12 cellular contexts compared by ENCODE assay signal in the genomic region with DNA sequence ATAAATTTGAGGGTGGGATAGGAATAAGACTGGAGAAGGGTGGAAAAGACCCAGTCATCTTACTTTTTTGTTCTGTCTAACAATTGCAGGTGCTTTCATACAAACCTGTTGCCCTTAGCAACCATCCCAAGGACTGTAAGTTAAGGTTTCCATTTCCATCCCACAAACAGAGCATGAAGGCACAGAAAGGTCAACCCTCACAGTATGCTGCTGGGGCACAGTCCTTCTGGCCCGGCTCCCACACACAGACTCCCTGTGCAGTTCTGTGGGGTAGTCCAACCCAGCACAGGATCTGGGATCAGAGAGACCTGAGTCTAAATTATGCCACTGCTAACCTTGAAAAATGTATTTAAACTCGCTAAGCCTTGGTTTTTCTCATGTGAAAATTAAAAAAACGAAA. TPM values are rescaled to one million over a fixed set of nuclear protein-coding genes. Genes with fewer than 3 reads are reported as not detected.
DNase-seq lines count a peak whose midpoint lies in the region; ATAC-seq lines count a peak whose summit lies in the region.
"Had no signal": no experiment of that assay in that cellular context is flagged by ENCODE, and none has a peak within 500 bp of the region (broad histone marks: within the 10 kb centered on the region; RNA-seq: fewer than 3 reads in every experiment).

No MANE protein-coding gene starts in this region.

- CTCF ChIA-PET in activated naive CD4-positive, alpha-beta T cell treated with anti-CD3 and anti-CD28 coated beads, Interleukin-2, amount 10 ng/mL, durations not matched to agents 7 days and 5 days (lab: Charles Lee), result interaction anchor here (0.7 to 7.9 kb wide), 4 partner anchors 96 to 336 kb away, joined by 4 to 134 read pairs (median 5); no protein-coding TSS in a partner anchor

- DNase-seq in activated naive CD4-positive, alpha-beta T cell treated with anti-CD3 and anti-CD28 coated beads, Interleukin-2, amount 10 ng/mL, durations not matched to agents 7 days and 5 days, result no peak
- no peak for DNase-seq in activated naive CD4-positive, alpha-beta T cell (lab: John Stamatoyannopoulos, UW)
- peak; percentile 65 for DNase-seq in left kidney (ENCODE audit: low read depth, low spot score)
- no peak for DNase-seq in stimulated activated CD4-positive, alpha-beta T cell treated with anti-CD3 and anti-CD28 coated beads, Interleukin-4, amount 100 ng/mL, for 4 hours
- DNase-seq in sciatic nerve (ENCODE audit: low spot score), result no peak
- no peak for DNase-seq in SIG-M5 treated with dmso at 0.1 percent for 504 hours (lab: John Stamatoyannopoulos, UW; ENCODE audit: unreplicated experiment)
- DNase-seq: anterior cingulate cortex; PC-3; stimulated activated CD8-positive, alpha-beta memory T cell treated with anti-CD3 and anti-CD28 coated beads, Interleukin-4, amount 100 ng/mL, for 48 hours had no signal

- H3K4me3 Mint-ChIP-seq in activated naive CD4-positive, alpha-beta T cell treated with anti-CD3 and anti-CD28 coated beads, Interleukin-2, amount 10 ng/mL, durations not matched to agents 7 days and 5 days, result peak overlapping the region; percentile 62
- H3K4me3 Mint-ChIP-seq in T-helper 1 cell treated with Interleukin-12 subunit alpha and Interleukin-12 subunit beta and Interleukin-4 antibody, amounts not matched to agents 30 μg/mL and 1 μg/mL, for 36 hours, result peak overlapping the region; percentile 72
- H3K4me3 Mint-ChIP-seq: dendritic cell treated with granulocyte-macrophage colony-stimulating factor and Interleukin-4, amounts not matched to agents 40 ng/mL and 50 ng/mL, for 4 days had no signal

- intact Hi-C loops in sciatic nerve (cut with DNase I), result loop anchor here (10.0 kb wide), 1 partner anchor 451 kb away; no protein-coding TSS in a partner anchor

- H3K9me3 Mint-ChIP-seq in activated naive CD4-positive, alpha-beta T cell treated with anti-CD3 and anti-CD28 coated beads, Interleukin-2, amount 10 ng/mL, durations not matched to agents 7 days and 5 days, result no peaks in the 10 kb centered on the region
- H3K9me3 Mint-ChIP-seq in T-helper 1 cell treated with Interleukin-12 subunit alpha and Interleukin-12 subunit beta and Interleukin-4 antibody, amounts not matched to agents 30 μg/mL and 1 μg/mL, for 36 hours, result no peaks in the 10 kb centered on the region
- H3K9me3 Mint-ChIP-seq: dendritic cell treated with granulocyte-macrophage colony-stimulating factor and Interleukin-4, amounts not matched to agents 40 ng/mL and 50 ng/mL, for 4 days had no signal

- H3K27ac Mint-ChIP-seq in activated naive CD4-positive, alpha-beta T cell treated with anti-CD3 and anti-CD28 coated beads, Interleukin-2, amount 10 ng/mL, durations not matched to agents 7 days and 5 days, result peak overlapping the region; percentile 98
- H3K27ac Mint-ChIP-seq in T-helper 1 cell treated with Interleukin-12 subunit alpha and Interleukin-12 subunit beta and Interleukin-4 antibody, amounts not matched to agents 30 μg/mL and 1 μg/mL, for 36 hours, result peak overlapping the region; percentile 94
- H3K27ac Mint-ChIP-seq: dendritic cell treated with granulocyte-macrophage colony-stimulating factor and Interleukin-4, amounts not matched to agents 40 ng/mL and 50 ng/mL, for 4 days had no signal

- peaks cover 4% of the 10 kb centered on the region for H3K36me3 Mint-ChIP-seq in activated naive CD4-positive, alpha-beta T cell treated with anti-CD3 and anti-CD28 coated beads, Interleukin-2, amount 10 ng/mL, durations not matched to agents 7 days and 5 days
- H3K36me3 Mint-ChIP-seq in T-helper 1 cell treated with Interleukin-12 subunit alpha and Interleukin-12 subunit beta and Interleukin-4 antibody, amounts not matched to agents 30 μg/mL and 1 μg/mL, for 36 hours (ENCODE audit: low read depth), result no peaks in the 10 kb centered on the region

- peaks cover 98% of the 10 kb centered on the region for H3K4me1 Mint-ChIP-seq in activated naive CD4-positive, alpha-beta T cell treated with anti-CD3 and anti-CD28 coated beads, Interleukin-2, amount 10 ng/mL, durations not matched to agents 7 days and 5 days
- H3K4me1 Mint-ChIP-seq in T-helper 1 cell treated with Interleukin-12 subunit alpha and Interleukin-12 subunit beta and Interleukin-4 antibody, amounts not matched to agents 30 μg/mL and 1 μg/mL, for 36 hours (ENCODE audit: low read depth), result peaks cover 78% of the 10 kb centered on the region

- ATAC-seq in sciatic nerve (no peak), HG02798 (IDR thresholded peaks at IDR 0.05; ENCODE audit: poor library complexity, unreplicated experiment) (no peak)
- ATAC-seq: PC-3 had no signal

- H3K27me3 Mint-ChIP-seq in activated naive CD4-positive, alpha-beta T cell treated with anti-CD3 and anti-CD28 coated beads, Interleukin-2, amount 10 ng/mL, durations not matched to agents 7 days and 5 days, result no peaks in the 10 kb centered on the region
- no peaks in the 10 kb centered on the region for H3K27me3 Mint-ChIP-seq in T-helper 1 cell treated with Interleukin-12 subunit alpha and Interleukin-12 subunit beta and Interleukin-4 antibody, amounts not matched to agents 30 μg/mL and 1 μg/mL, for 36 hours (ENCODE audit: low read depth)

RNA-seq across cellular contexts. Expression of a gene that starts 38.4 kb away (rescaled TPM):
- 90.8 TPM for total RNA-seq in sciatic nerve
